ENCODE assay signal across 1 cellular context in genomic region chr2:200850512-200851256, GRCh38.
TF ChIP-seq lines count a peak whose summit lies in the region.

No MANE protein-coding gene starts in this region.

TF ChIP-seq in GM12891, 5 proteins besides CTCF, POLR2A, EP300 and RAD21:
- TF ChIP-seq PAX5 (IDR thresholded peaks at IDR 0.05; ENCODE audit: insufficient read depth, low read length, severe bottlenecking) (no peak), POLR2AphosphoS5 (IDR thresholded peaks at IDR 0.05; ENCODE audit: low read depth, low read length) (peak; percentile 68; the same call in 1 of the 2 replicates), SPI1 (IDR thresholded peaks at IDR 0.05; ENCODE audit: low read depth, low read length) (no peak)
